Comparison of ENCODE assay signal across 1 cellular context in the genomic region with DNA sequence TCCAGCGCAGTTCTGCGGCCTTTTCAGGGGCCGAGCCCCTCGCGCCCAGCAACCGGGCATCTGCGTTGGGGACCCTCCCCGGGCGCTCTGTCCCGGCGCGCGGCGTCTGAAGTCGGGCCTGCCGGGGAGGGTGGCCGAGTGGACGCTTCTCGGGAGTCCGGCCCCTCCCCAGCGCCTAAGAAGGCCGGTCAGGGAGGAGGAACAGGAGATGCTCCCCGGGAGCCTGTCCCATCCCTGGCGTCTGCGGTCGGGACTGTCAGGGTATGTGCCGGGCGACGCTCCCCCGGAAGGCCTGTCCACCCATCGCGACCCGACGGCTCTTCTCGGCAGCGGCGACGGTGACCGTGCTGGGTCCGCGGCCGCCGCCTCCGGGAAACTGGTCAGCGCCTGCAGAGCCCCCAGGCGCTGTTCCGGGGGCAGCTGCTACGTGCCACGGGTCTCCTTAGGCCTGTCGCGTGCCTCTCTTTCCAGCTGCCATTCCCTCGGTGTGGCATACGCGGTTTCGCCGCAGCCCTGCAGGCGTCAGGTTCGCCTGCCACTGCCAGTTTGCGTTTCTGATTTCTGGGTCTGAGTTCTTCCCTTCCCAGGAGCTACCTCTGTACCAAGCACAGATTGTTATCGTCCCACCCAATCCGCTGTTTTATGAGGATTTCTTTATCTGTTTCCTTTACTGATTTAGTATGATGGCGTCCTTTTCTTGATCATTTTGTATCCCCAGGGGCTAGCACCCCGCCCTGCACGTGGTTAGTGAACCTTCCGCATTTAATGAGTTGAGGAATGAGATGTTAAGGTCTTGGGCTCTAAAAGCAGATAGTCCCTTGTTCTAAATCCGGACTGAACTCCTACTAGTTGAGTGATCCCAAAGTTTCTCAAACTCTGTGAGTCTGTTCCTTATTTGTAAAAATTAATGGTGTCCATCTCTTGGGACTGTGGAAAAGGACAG.
TF ChIP-seq lines count a peak whose summit lies in the region.

No MANE protein-coding gene starts in this region.

TF ChIP-seq in HepG2, 621 proteins besides CTCF, POLR2A, EP300 and RAD21 (continued from another document and continues in another):
- TF ChIP-seq, protein P1, sequence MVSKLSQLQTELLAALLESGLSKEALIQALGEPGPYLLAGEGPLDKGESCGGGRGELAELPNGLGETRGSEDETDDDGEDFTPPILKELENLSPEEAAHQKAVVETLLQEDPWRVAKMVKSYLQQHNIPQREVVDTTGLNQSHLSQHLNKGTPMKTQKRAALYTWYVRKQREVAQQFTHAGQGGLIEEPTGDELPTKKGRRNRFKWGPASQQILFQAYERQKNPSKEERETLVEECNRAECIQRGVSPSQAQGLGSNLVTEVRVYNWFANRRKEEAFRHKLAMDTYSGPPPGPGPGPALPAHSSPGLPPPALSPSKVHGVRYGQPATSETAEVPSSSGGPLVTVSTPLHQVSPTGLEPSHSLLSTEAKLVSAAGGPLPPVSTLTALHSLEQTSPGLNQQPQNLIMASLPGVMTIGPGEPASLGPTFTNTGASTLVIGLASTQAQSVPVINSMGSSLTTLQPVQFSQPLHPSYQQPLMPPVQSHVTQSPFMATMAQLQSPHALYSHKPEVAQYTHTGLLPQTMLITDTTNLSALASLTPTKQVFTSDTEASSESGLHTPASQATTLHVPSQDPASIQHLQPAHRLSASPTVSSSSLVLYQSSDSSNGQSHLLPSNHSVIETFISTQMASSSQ (IDR thresholded peaks at IDR 0.05; ENCODE audit: low read depth): no peak
- TF ChIP-seq, protein P1 (CRISPR knock-in tag; IDR thresholded peaks at IDR 0.05; ENCODE audit: borderline replicate concordance): no peak
- no peak for TF ChIP-seq CHD4 (IDR thresholded peaks at IDR 0.05; ENCODE audit: borderline replicate concordance, low read length)
- no peak for TF ChIP-seq NFRKB (IDR thresholded peaks at IDR 0.05)
- no peak for TF ChIP-seq SALL2 (CRISPR knock-in tag; IDR thresholded peaks at IDR 0.05)
- TF ChIP-seq, protein P2, sequence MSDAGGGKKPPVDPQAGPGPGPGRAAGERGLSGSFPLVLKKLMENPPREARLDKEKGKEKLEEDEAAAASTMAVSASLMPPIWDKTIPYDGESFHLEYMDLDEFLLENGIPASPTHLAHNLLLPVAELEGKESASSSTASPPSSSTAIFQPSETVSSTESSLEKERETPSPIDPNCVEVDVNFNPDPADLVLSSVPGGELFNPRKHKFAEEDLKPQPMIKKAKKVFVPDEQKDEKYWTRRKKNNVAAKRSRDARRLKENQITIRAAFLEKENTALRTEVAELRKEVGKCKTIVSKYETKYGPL (CRISPR knock-in tag; IDR thresholded peaks at IDR 0.05): no peak
- no peak for TF ChIP-seq NR3C1 (CRISPR knock-in tag; IDR thresholded peaks at IDR 0.05)
- TF ChIP-seq, protein P3, sequence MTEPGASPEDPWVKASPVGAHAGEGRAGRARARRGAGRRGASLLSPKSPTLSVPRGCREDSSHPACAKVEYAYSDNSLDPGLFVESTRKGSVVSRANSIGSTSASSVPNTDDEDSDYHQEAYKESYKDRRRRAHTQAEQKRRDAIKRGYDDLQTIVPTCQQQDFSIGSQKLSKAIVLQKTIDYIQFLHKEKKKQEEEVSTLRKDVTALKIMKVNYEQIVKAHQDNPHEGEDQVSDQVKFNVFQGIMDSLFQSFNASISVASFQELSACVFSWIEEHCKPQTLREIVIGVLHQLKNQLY (CRISPR knock-in tag; IDR thresholded peaks at IDR 0.05): no peak
- no peak for TF ChIP-seq HDAC6 (IDR thresholded peaks at IDR 0.05; ENCODE audit: low read depth, low read length)
- no peak for TF ChIP-seq ZNF33B (CRISPR knock-in tag; IDR thresholded peaks at IDR 0.05)
- no peak for TF ChIP-seq KDM1A (CRISPR knock-in tag; IDR thresholded peaks at IDR 0.05)
- TF ChIP-seq, protein P4, sequence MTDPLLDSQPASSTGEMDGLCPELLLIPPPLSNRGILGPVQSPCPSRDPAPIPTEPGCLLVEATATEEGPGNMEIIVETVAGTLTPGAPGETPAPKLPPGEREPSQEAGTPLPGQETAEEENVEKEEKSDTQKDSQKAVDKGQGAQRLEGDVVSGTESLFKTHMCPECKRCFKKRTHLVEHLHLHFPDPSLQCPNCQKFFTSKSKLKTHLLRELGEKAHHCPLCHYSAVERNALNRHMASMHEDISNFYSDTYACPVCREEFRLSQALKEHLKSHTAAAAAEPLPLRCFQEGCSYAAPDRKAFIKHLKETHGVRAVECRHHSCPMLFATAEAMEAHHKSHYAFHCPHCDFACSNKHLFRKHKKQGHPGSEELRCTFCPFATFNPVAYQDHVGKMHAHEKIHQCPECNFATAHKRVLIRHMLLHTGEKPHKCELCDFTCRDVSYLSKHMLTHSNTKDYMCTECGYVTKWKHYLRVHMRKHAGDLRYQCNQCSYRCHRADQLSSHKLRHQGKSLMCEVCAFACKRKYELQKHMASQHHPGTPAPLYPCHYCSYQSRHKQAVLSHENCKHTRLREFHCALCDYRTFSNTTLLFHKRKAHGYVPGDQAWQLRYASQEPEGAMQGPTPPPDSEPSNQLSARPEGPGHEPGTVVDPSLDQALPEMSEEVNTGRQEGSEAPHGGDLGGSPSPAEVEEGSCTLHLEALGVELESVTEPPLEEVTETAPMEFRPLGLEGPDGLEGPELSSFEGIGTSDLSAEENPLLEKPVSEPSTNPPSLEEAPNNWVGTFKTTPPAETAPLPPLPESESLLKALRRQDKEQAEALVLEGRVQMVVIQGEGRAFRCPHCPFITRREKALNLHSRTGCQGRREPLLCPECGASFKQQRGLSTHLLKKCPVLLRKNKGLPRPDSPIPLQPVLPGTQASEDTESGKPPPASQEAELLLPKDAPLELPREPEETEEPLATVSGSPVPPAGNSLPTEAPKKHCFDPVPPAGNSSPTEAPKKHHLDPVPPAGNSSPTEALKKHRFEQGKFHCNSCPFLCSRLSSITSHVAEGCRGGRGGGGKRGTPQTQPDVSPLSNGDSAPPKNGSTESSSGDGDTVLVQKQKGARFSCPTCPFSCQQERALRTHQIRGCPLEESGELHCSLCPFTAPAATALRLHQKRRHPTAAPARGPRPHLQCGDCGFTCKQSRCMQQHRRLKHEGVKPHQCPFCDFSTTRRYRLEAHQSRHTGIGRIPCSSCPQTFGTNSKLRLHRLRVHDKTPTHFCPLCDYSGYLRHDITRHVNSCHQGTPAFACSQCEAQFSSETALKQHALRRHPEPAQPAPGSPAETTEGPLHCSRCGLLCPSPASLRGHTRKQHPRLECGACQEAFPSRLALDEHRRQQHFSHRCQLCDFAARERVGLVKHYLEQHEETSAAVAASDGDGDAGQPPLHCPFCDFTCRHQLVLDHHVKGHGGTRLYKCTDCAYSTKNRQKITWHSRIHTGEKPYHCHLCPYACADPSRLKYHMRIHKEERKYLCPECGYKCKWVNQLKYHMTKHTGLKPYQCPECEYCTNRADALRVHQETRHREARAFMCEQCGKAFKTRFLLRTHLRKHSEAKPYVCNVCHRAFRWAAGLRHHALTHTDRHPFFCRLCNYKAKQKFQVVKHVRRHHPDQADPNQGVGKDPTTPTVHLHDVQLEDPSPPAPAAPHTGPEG (CRISPR knock-in tag; IDR thresholded peaks at IDR 0.05): no peak
- no peak for TF ChIP-seq HOXA3 (CRISPR knock-in tag; IDR thresholded peaks at IDR 0.05)
- TF ChIP-seq, protein P5, sequence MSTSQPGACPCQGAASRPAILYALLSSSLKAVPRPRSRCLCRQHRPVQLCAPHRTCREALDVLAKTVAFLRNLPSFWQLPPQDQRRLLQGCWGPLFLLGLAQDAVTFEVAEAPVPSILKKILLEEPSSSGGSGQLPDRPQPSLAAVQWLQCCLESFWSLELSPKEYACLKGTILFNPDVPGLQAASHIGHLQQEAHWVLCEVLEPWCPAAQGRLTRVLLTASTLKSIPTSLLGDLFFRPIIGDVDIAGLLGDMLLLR (CRISPR knock-in tag; IDR thresholded peaks at IDR 0.05): no peak; the same call in 1 of the 2 replicates
- TF ChIP-seq XRCC5 (optimal IDR thresholded peaks at IDR 0.05; ENCODE audit: low read length): no peak
- no peak for TF ChIP-seq TCF12 (IDR thresholded peaks at IDR 0.05)
- no peak for TF ChIP-seq TCF12 (CRISPR knock-in tag; IDR thresholded peaks at IDR 0.05)
- 0 out of 2 replicates have a peak, but pooled peaks have one; percentile 4 for TF ChIP-seq ZNF563 (CRISPR knock-in tag; IDR thresholded peaks at IDR 0.05)
- no peak for TF ChIP-seq FIP1L1 (IDR thresholded peaks at IDR 0.05; ENCODE audit: borderline replicate concordance, insufficient read depth, low read depth, low read length)
- TF ChIP-seq REL (CRISPR knock-in tag; conservative IDR thresholded peaks at IDR 0.05): no peak
- TF ChIP-seq, protein P6, sequence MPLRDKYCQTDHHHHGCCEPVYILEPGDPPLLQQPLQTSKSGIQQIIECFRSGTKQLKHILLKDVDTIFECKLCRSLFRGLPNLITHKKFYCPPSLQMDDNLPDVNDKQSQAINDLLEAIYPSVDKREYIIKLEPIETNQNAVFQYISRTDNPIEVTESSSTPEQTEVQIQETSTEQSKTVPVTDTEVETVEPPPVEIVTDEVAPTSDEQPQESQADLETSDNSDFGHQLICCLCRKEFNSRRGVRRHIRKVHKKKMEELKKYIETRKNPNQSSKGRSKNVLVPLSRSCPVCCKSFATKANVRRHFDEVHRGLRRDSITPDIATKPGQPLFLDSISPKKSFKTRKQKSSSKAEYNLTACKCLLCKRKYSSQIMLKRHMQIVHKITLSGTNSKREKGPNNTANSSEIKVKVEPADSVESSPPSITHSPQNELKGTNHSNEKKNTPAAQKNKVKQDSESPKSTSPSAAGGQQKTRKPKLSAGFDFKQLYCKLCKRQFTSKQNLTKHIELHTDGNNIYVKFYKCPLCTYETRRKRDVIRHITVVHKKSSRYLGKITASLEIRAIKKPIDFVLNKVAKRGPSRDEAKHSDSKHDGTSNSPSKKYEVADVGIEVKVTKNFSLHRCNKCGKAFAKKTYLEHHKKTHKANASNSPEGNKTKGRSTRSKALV (CRISPR knock-in tag; IDR thresholded peaks at IDR 0.05): peak; percentile 14
- TF ChIP-seq BRD4 (CRISPR knock-in tag; IDR thresholded peaks at IDR 0.05): no peak
- TF ChIP-seq U2AF1 (optimal IDR thresholded peaks at IDR 0.05; ENCODE audit: low read depth, low read length): no peak
- TF ChIP-seq, protein P7, sequence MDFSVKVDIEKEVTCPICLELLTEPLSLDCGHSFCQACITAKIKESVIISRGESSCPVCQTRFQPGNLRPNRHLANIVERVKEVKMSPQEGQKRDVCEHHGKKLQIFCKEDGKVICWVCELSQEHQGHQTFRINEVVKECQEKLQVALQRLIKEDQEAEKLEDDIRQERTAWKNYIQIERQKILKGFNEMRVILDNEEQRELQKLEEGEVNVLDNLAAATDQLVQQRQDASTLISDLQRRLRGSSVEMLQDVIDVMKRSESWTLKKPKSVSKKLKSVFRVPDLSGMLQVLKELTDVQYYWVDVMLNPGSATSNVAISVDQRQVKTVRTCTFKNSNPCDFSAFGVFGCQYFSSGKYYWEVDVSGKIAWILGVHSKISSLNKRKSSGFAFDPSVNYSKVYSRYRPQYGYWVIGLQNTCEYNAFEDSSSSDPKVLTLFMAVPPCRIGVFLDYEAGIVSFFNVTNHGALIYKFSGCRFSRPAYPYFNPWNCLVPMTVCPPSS (IDR thresholded peaks at IDR 0.05): no peak
- no peak for TF ChIP-seq SRSF9 (IDR thresholded peaks at IDR 0.05; ENCODE audit: borderline replicate concordance, insufficient read depth, low read depth, low read length, poor library complexity, severe bottlenecking)
- TF ChIP-seq, protein P8, sequence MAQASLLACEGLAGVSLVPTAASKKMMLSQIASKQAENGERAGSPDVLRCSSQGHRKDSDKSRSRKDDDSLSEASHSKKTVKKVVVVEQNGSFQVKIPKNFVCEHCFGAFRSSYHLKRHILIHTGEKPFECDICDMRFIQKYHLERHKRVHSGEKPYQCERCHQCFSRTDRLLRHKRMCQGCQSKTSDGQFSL (CRISPR knock-in tag; IDR thresholded peaks at IDR 0.05): no peak
- TF ChIP-seq, protein P9, sequence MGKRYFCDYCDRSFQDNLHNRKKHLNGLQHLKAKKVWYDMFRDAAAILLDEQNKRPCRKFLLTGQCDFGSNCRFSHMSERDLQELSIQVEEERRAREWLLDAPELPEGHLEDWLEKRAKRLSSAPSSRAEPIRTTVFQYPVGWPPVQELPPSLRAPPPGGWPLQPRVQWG (CRISPR knock-in tag; IDR thresholded peaks at IDR 0.05; ENCODE audit: borderline replicate concordance, low read depth): no peak
- TF ChIP-seq, protein P10, sequence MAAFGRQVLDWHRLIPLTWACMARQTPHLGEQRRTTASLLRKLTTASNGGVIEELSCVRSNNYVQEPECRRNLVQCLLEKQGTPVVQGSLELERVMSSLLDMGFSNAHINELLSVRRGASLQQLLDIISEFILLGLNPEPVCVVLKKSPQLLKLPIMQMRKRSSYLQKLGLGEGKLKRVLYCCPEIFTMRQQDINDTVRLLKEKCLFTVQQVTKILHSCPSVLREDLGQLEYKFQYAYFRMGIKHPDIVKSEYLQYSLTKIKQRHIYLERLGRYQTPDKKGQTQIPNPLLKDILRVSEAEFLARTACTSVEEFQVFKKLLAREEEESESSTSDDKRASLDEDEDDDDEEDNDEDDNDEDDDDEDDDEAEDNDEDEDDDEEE (CRISPR knock-in tag; IDR thresholded peaks at IDR 0.05): peak; percentile 39; the same call in 1 of the 2 replicates
- TF ChIP-seq SIN3B (IDR thresholded peaks at IDR 0.05; ENCODE audit: low read length): no peak
- TF ChIP-seq, protein P11, sequence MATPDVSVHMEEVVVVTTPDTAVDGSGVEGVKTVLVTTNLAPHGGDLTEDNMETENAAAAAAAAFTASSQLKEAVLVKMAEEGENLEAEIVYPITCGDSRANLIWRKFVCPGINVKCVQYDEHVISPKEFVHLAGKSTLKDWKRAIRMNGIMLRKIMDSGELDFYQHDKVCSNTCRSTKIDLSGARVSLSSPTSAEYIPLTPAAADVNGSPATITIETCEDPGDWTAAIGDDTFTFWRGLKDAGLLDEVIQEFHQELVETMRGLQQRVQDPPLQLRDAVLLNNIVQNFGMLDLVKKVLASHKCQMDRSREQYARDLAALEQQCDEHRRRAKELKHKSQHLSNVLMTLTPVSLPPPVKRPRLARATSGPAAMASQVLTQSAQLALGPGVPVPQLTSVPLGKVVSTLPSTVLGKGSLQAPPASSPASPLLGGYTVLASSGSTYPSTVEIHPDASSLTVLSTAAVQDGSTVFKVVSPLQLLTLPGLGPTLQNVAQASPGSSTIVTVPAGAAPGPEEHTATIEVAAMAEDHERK (CRISPR knock-in tag; IDR thresholded peaks at IDR 0.05; ENCODE audit: low read depth): no peak
- TF ChIP-seq RFXANK (CRISPR knock-in tag; IDR thresholded peaks at IDR 0.05): no peak
- TF ChIP-seq, protein P12, sequence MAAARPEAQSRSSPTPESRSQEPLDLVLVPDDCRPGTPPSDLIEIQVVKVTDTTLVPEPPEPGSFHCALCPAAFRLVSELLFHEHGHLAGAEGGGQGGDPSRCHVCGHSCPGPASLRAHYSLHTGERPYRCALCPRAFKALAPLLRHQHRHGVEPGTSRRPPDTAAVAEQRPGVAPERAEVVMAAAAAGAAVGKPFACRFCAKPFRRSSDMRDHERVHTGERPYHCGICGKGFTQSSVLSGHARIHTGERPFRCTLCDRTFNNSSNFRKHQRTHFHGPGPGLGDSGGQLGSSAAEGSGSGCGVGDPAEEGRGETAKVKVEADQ (CRISPR knock-in tag; IDR thresholded peaks at IDR 0.05; ENCODE audit: borderline replicate concordance): no peak
